In the genomic region with DNA sequence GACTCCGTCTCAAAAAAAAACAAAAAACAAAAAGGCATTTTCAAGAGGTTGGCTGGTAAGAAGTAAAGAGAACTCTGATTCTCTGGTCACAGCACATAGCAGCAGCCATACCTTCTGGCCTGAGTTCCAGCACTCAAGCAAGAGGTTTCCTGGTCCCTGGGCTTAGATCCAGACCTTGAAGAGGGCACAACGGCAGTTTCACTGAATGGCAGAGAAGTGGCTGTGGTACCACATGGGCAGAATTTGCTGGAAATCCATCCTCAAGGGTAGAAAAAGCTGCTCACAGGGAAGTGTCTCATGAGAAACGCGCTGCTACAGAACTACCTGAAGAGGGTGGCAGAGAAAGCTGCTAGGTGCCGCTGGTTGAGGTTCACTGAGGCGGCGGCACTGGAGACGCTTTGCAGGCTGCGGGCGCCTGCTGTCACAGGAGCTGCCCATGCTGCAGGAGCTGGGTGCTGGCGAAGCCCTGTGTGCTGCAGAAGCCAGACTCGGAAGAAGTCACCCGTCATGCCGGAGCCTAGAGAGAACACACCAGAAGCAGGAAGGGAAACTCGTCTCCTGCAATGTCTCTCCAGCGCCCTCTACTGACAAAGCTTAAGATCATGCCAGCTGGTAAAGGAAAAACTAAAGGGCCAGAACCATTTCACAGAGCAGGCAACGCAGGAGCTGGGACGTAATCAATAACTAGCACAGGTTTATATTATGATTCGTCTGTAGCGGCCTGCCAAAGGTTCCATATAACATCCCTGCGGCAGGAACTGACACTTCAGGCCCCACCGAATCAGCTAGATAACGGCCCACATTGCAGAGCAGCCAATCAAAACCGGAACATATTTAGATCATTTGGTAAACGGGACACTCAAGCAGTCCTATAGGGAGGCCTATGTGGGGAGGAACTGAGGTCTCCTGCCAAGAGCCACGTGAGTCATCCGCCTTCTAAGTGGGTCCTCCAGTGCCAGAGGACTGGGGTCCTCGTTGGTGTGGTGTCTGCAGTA, we compare ENCODE assay signal across 8 cellular contexts.
DNase-seq lines count a peak whose midpoint lies in the region; ATAC-seq lines count a peak whose summit lies in the region.

No MANE protein-coding gene starts in this region.

- H3K27me3 ChIP-seq in duodenal mucosa (ENCODE audit: control insufficient read depth in 1 of 2, insufficient read depth in 2 of 2, low read length in 2 of 2): no peaks in the 10 kb centered on the region

- H3K4me3 Mint-ChIP-seq in memory B cell: peak overlapping the region; percentile 95

- H3K9ac ChIP-seq in duodenal mucosa (ENCODE audit: low read depth in 1 of 2, low read length in 2 of 2): peak overlapping the region; percentile 65 to 92

- no peak overlapping the region for H3K27ac ChIP-seq in duodenal mucosa (ENCODE audit: low read depth, low read length)

- no peaks in the 10 kb centered on the region for H3K9me3 ChIP-seq in duodenal mucosa (ENCODE audit: control insufficient read depth in 1 of 2, low read length in 2 of 2)

- H3K36me3 ChIP-seq in duodenal mucosa (ENCODE audit: control insufficient read depth in 1 of 2, insufficient read depth in 2 of 2, low read length in 2 of 2): peaks cover 5 to 6% of the 10 kb centered on the region in 2 donors

- H3K4me3 ChIP-seq in GM08714 (ENCODE audit: low read length): peak overlapping the region; percentile 57; the same call in 1 of the 2 replicates
- peak overlapping the region; percentile 73 to 87 for H3K4me3 ChIP-seq in duodenal mucosa (ENCODE audit: low read depth in 1 of 2, low read length in 2 of 2)

- peaks cover 28% of the 10 kb centered on the region for H3K4me1 Mint-ChIP-seq in memory B cell

- no peaks in the 10 kb centered on the region for H3K27me3 Mint-ChIP-seq in memory B cell

- DNase-seq in NCI-H748 treated with DMSO at 0.1 percent for 48 hours (lab: John Stamatoyannopoulos, UW) (peak; percentile 63), memory B cell (ENCODE audit: low spot score in 2 of 2) (peak; percentile 73 to 84)
- DNase-seq in activated CD4-positive, alpha-beta T cell treated with anti-CD3 and anti-CD28 coated beads, Interleukin-2, amount 50 U/mL, for 1 hour: peak; percentile 69
- peak; percentile 50 for DNase-seq in stimulated activated CD8-positive, alpha-beta memory T cell treated with anti-CD3 and anti-CD28 coated beads, Interleukin-12 subunit alpha, Interleukin-12 subunit beta, amount 100 ng/mL, for 4 hours (ENCODE audit: low read depth)

- H3K4me1 ChIP-seq in duodenal mucosa (ENCODE audit: control insufficient read depth in 1 of 2, insufficient read depth in 2 of 2, low read length in 2 of 2): peaks cover 25 to 27% of the 10 kb centered on the region in 2 donors

- H3K9me3 Mint-ChIP-seq in memory B cell: no peaks in the 10 kb centered on the region

- ATAC-seq in HG03432 (IDR thresholded peaks at IDR 0.05; ENCODE audit: unreplicated experiment): peak; percentile 53
- peak; percentile 77 for ATAC-seq in memory B cell (ENCODE audit: low read depth)
- no peak for ATAC-seq in HG03159 (IDR thresholded peaks at IDR 0.05; ENCODE audit: unreplicated experiment)

- H3K36me3 Mint-ChIP-seq in memory B cell: peaks cover 4% of the 10 kb centered on the region

- peak overlapping the region; percentile 88 for H3K27ac Mint-ChIP-seq in memory B cell
